In genomic region chr17:80851277-80851925, GRCh38 we compare ENCODE assay signal across 1 cellular context.
TF ChIP-seq lines count a peak whose summit lies in the region.

No MANE protein-coding gene starts in this region.

TF ChIP-seq in K562, 482 proteins besides CTCF, POLR2A, EP300 and RAD21 (continued from another document):
- no peak for TF ChIP-seq PBX2 (CRISPR knock-in tag; IDR thresholded peaks at IDR 0.05; ENCODE audit: low read depth)
- TF ChIP-seq PBX2 (tag; conservative IDR thresholded peaks at IDR 0.05; ENCODE audit: low read depth): peak; percentile 59
- peak; percentile 37; the same call in 1 of the 2 replicates for TF ChIP-seq ATF3 (IDR thresholded peaks at IDR 0.05)
- TF ChIP-seq ATF3 (CRISPR knock-in tag; conservative IDR thresholded peaks at IDR 0.05): no peak
- TF ChIP-seq ZSCAN29 (IDR thresholded peaks at IDR 0.05): no peak
